9 cellular contexts compared by ENCODE assay signal in genomic region chr17:83125515-83126274, GRCh38. TPM values are rescaled to one million over a fixed set of nuclear protein-coding genes. Genes with fewer than 3 reads are reported as not detected.
DNase-seq lines count a peak whose midpoint lies in the region; FAIRE-seq and TF ChIP-seq lines count a peak whose summit lies in the region.
"Had no signal": no experiment of that assay in that cellular context is flagged by ENCODE, and none has a peak within 500 bp of the region (broad histone marks: within the 10 kb centered on the region; RNA-seq: fewer than 3 reads in every experiment).

No MANE protein-coding gene starts in this region.

- peak overlapping the region; percentile 27 for H3K4me2 ChIP-seq in keratinocyte (ENCODE audit: control insufficient read depth, extremely low read depth, insufficient read depth, low read depth, low read length)

- H3K27me3 ChIP-seq in keratinocyte (ENCODE audit: control insufficient read depth, extremely low read depth, insufficient read depth, low read length) (peaks cover 24% of the 10 kb centered on the region), testis (no peaks in the 10 kb centered on the region)

- no peak overlapping the region for H3K4me3 Mint-ChIP-seq in progenitor cell of endocrine pancreas (ENCODE audit: low read depth)

- H3K27ac Mint-ChIP-seq in progenitor cell of endocrine pancreas, result no peak overlapping the region

- H3K79me2 ChIP-seq in keratinocyte (ENCODE audit: control insufficient read depth, insufficient read depth, low read length), result no peaks in the 10 kb centered on the region

- no peak overlapping the region for H2AFZ ChIP-seq in keratinocyte (ENCODE audit: control insufficient read depth, low read length)

- H3K36me3 Mint-ChIP-seq in progenitor cell of endocrine pancreas (ENCODE audit: insufficient read depth), result no peaks in the 10 kb centered on the region

- TF ChIP-seq CTCF in keratinocyte (optimal IDR thresholded peaks at IDR 0.05 in 1 of 3, IDR thresholded peaks at IDR 0.05 in 1 of 3, conservative IDR thresholded peaks at IDR 0.05 in 1 of 3; ENCODE audit: extremely low read depth in 1 of 3, insufficient read depth in 2 of 3, low read length in 3 of 3), result no peak
- no peak for TF ChIP-seq CTCF in testis (IDR thresholded peaks at IDR 0.05)
- TF ChIP-seq CTCF in progenitor cell of endocrine pancreas (IDR thresholded peaks at IDR 0.05; ENCODE audit: unreplicated experiment), result no peak

- H3K4me3 ChIP-seq in keratinocyte (ENCODE audit: control insufficient read depth in 2 of 3, extremely low read depth in 1 of 3, insufficient read depth in 2 of 3, low read depth in 1 of 3, low read length in 3 of 3), result no peak overlapping the region
- no peak overlapping the region for H3K4me3 ChIP-seq in testis

- DNase-seq in activated T-cell treated with anti-CD3 and anti-CD28 coated beads, Interleukin-2, amount 50 U/mL, for 1 hour, result peak; percentile 45
- DNase-seq in activated T-cell treated with anti-CD3 and anti-CD28 coated beads, Interleukin-2, amount 50 U/mL, for 48 hours, result no peak
- DNase-seq in SKM-1 treated with dmso at 0.1 percent for 144 hours (lab: John Stamatoyannopoulos, UW; ENCODE audit: unreplicated experiment) (peak; percentile 92), keratinocyte (ENCODE audit: low read depth, low spot score) (no peak), testis (peak; percentile 73), HuH-7 (ENCODE audit: low spot score) (no peak), NCI-H1092 treated with DMSO at 0.1 percent for 48 hours (lab: John Stamatoyannopoulos, UW) (no peak), progenitor cell of endocrine pancreas (ENCODE audit: low spot score, unreplicated experiment) (no peak)
- DNase-seq: COR-L47 had no signal

- dilution Hi-C loops in keratinocyte (cut with MboI; ENCODE audit: extremely low pct_ligation_motif_present, low sequenced_read_pairs), result no loop called here

- H3K27ac ChIP-seq in keratinocyte (ENCODE audit: control insufficient read depth, insufficient read depth, low read length) (no peak overlapping the region), testis (no peak overlapping the region)

- 55 to 56% methylated on average over 18 to 21 of the region's 21 CpGs for WGBS in testis, 2 donors

- intact Hi-C loops in testis (cut with DNase I; ENCODE audit: low total_unique reads), result no loop called here

- no peaks in the 10 kb centered on the region for H3K9me3 ChIP-seq in keratinocyte (ENCODE audit: control insufficient read depth, low read depth, low read length)
- no peaks in the 10 kb centered on the region for H3K9me3 ChIP-seq in testis

- H3K9me1 ChIP-seq in keratinocyte (ENCODE audit: control insufficient read depth, extremely low read depth, insufficient read depth, low read length), result no peaks in the 10 kb centered on the region

- no peak overlapping the region for H3K9ac ChIP-seq in keratinocyte (ENCODE audit: control insufficient read depth, extremely low read depth, insufficient read depth, low read length)

- H3K36me3 ChIP-seq in keratinocyte (ENCODE audit: control insufficient read depth in 2 of 2, extremely low read depth in 1 of 2, insufficient read depth in 2 of 2, low read length in 2 of 2) (no peaks in the 10 kb centered on the region), testis (ENCODE audit: low read depth, missing control alignments) (no peaks in the 10 kb centered on the region)

- no peak for TF ChIP-seq POLR2A in testis (IDR thresholded peaks at IDR 0.05)

- peaks cover 47% of the 10 kb centered on the region for H3K27me3 Mint-ChIP-seq in progenitor cell of endocrine pancreas

- H3K9me3 Mint-ChIP-seq in progenitor cell of endocrine pancreas (ENCODE audit: low read depth), result no peaks in the 10 kb centered on the region

- FAIRE-seq in keratinocyte (lab: Jason Lieb, UNC), result no peak

- peaks cover 8% of the 10 kb centered on the region for H3K4me1 ChIP-seq in keratinocyte (ENCODE audit: control insufficient read depth, extremely low read depth, insufficient read depth, low read length)
- peaks cover 4% of the 10 kb centered on the region for H3K4me1 ChIP-seq in testis

- no peaks in the 10 kb centered on the region for H3K4me1 Mint-ChIP-seq in progenitor cell of endocrine pancreas (ENCODE audit: low read depth)

- peaks cover 3% of the 10 kb centered on the region for H4K20me1 ChIP-seq in keratinocyte (ENCODE audit: control insufficient read depth, extremely low read depth, insufficient read depth, low read length)

RNA-seq across cellular contexts. Expression of gene METRNL, which starts 46.3 kb away (rescaled TPM):
- polyA plus RNA-seq in keratinocyte, result 3.1 to 7.2 TPM (median 3.4 TPM) in 3 replicates
- 43.9 TPM for polyA plus RNA-seq in keratinocyte (2011; ENCODE audit: low read depth)
- polyA plus RNA-seq in keratinocyte (2011; cell fraction: cytosol; rRNA removed), result 2.2 and 7.9 TPM in 2 replicates
- polyA plus RNA-seq in keratinocyte (2011; cell fraction: nucleus; rRNA removed), result 8.6 and 10.8 TPM in 2 replicates
- polyA plus RNA-seq in keratinocyte (2012; ENCODE audit: low replicate concordance), result 6.2 and 85.3 TPM in 2 replicates
- 2.0 to 5.2 TPM (median 2.4 TPM) in 3 replicates for polyA minus RNA-seq in keratinocyte
- polyA minus RNA-seq in keratinocyte (2011; cell fraction: cytosol; rRNA and poly(A)+ RNA removed), result 24.2 TPM
- 7.8 and 8.5 TPM in 2 replicates for polyA minus RNA-seq in keratinocyte (2011; cell fraction: nucleus; rRNA and poly(A)+ RNA removed)
- total RNA-seq in testis, result 10 to 100 TPM; 54.6 to 86.1 TPM
- polyA plus RNA-seq in testis (ENCODE audit: insufficient read depth, low read depth, low replicate concordance), result 56.1 TPM
- 54.6 and 56.2 TPM in 2 replicates for total RNA-seq in progenitor cell of endocrine pancreas

Comparison
In these comparisons a context has a peak if more than half of its experiments do, and no peak if none do; other contexts are left out.
1. DNase-seq: peak in activated T-cell treated with anti-CD3 and anti-CD28 coated beads, Interleukin-2, amount 50 U/mL, for 1 hour (single experiment), SKM-1 treated with dmso at 0.1 percent for 144 hours (single experiment) and testis (single experiment); none in activated T-cell treated with anti-CD3 and anti-CD28 coated beads, Interleukin-2, amount 50 U/mL, for 48 hours (0 of 2), keratinocyte (single experiment), HuH-7 (single experiment), NCI-H1092 treated with DMSO at 0.1 percent for 48 hours (single experiment) and progenitor cell of endocrine pancreas (single experiment).